In the genomic region with DNA sequence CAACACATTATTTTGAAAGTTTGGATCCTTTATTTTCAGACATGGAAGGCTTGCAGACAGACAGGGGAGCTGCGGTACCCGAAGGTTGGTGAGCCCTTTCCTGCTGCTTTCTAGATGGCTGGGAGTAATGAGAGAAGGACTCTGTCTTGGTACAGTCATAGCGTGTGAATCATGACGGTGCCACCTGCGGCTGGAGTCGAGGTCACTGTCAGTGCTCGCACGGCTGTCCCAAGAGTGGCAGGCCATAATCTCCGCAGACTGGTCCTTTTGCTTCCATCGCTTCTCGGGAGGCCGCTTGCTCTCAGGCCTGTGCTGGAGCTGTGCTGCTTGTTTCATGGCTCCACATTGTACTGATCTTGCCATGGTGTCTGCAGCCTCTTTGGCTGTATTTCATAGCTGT, we compare ENCODE assay signal across 38 cellular contexts.
"Had no signal": no experiment of that assay in that cellular context is flagged by ENCODE, and none has a peak within 500 bp of the region (broad histone marks: within the 10 kb centered on the region; RNA-seq: fewer than 3 reads in every experiment).

No MANE protein-coding gene starts in this region.

- H3K4me3 Mint-ChIP-seq: activated CD4-positive, alpha-beta memory T cell treated with anti-CD3 and anti-CD28 coated beads, Interleukin-2, amount 10 ng/mL, durations not matched to agents 7 days and 5 days; activated CD4-positive, alpha-beta T cell treated with anti-CD3 and anti-CD28 coated beads, Interleukin-2, amount 10 ng/mL, durations not matched to agents 7 days and 5 days; activated CD8-positive, alpha-beta memory T cell treated with anti-CD3 and anti-CD28 coated beads, Interleukin-2, amount 10 ng/mL, durations not matched to agents 7 days and 5 days; activated CD8-positive, alpha-beta T cell treated with anti-CD3 and anti-CD28 coated beads, Interleukin-2, amount 10 ng/mL, durations not matched to agents 7 days and 5 days; activated naive CD4-positive, alpha-beta T cell treated with anti-CD3 and anti-CD28 coated beads for 36 hours; activated naive CD8-positive, alpha-beta T cell treated with anti-CD3 and anti-CD28 coated beads for 36 hours; activated T-cell treated with anti-CD3 and anti-CD28 coated beads, Interleukin-2, amount 50 U/mL, for 4 hours; activated T-cell treated with anti-CD3 and anti-CD28 coated beads, Interleukin-2, amount 50 U/mL, for 72 hours; activated T-helper 1 cell treated with anti-CD3 and anti-CD28 coated beads, Interleukin-12 subunit alpha, Interleukin-12 subunit beta, Interleukin-2, Interleukin-4 antibody, amounts not matched to agents 30 ng/mL and 10 ng/mL and 1 ng/mL, durations not matched to agents 14 hours and 24 hours and 36 hours; activated T-helper 17 cell treated with anti-CD3 and anti-CD28 coated beads, Interleukin-2, amount 50 U/mL, for 72 hours; brain; central memory CD8-positive, alpha-beta T cell; T-helper 1 cell treated with Interleukin-12 subunit alpha and Interleukin-12 subunit beta and Interleukin-4 antibody, amounts not matched to agents 30 μg/mL and 1 μg/mL, for 36 hours; T-helper 2 cell treated with Interferon-gamma antibody and Interleukin-4, amounts not matched to agents 5 μg/mL and 100 μg/mL, for 36 hours; WTC11 had no signal

- H3K36me3 Mint-ChIP-seq: activated CD8-positive, alpha-beta memory T cell treated with anti-CD3 and anti-CD28 coated beads, Interleukin-2, amount 10 ng/mL, durations not matched to agents 7 days and 5 days; activated naive CD4-positive, alpha-beta T cell treated with anti-CD3 and anti-CD28 coated beads, Interleukin-2, amount 50 U/mL, for 72 hours; activated naive CD8-positive, alpha-beta T cell treated with anti-CD3 and anti-CD28 coated beads for 36 hours; brain; WTC11 had no signal

- DNase-seq: activated CD4-positive, alpha-beta memory T cell treated with anti-CD3 and anti-CD28 coated beads, Interleukin-2, amount 10 ng/mL, durations not matched to agents 7 days and 5 days; activated CD4-positive, alpha-beta T cell treated with anti-CD3 and anti-CD28 coated beads for 4 hours; activated CD4-positive, alpha-beta T cell treated with anti-CD3 and anti-CD28 coated beads, Interleukin-2, amount 10 ng/mL, durations not matched to agents 7 days and 5 days; activated CD4-positive, alpha-beta T cell treated with anti-CD3 and anti-CD28 coated beads, Interleukin-2, amount 50 U/mL, for 48 hours; activated CD4-positive, CD25-positive, alpha-beta regulatory T cell; activated CD8-positive, alpha-beta memory T cell treated with anti-CD3 and anti-CD28 coated beads for 24 hours; activated CD8-positive, alpha-beta memory T cell treated with anti-CD3 and anti-CD28 coated beads, Interleukin-2, amount 10 ng/mL, durations not matched to agents 7 days and 5 days; activated CD8-positive, alpha-beta T cell treated with anti-CD3 and anti-CD28 coated beads, Interleukin-2, amount 10 ng/mL, durations not matched to agents 7 days and 5 days; activated effector memory CD4-positive, alpha-beta T cell treated with anti-CD3 and anti-CD28 coated beads, Interleukin-2, amount 50 U/mL, for 16 hours; activated gamma-delta T cell treated with Interleukin-2 at 50 U/mL for 16 hours; activated naive CD4-positive, alpha-beta T cell; activated naive CD4-positive, alpha-beta T cell treated with anti-CD3 and anti-CD28 coated beads for 36 hours; activated naive CD4-positive, alpha-beta T cell treated with anti-CD3 and anti-CD28 coated beads, Interleukin-2, amount 50 U/mL, for 16 hours; activated naive CD8-positive, alpha-beta T cell treated with anti-CD3 and anti-CD28 coated beads for 36 hours; activated T-cell treated with anti-CD3 and anti-CD28 coated beads for 4 hours; activated T-cell treated with anti-CD3 and anti-CD28 coated beads, Interleukin-2, amount 50 U/mL, for 1 hour; activated T-cell treated with anti-CD3 and anti-CD28 coated beads, Interleukin-2, amount 50 U/mL, for 4 hours; activated T-cell treated with anti-CD3 and anti-CD28 coated beads, Interleukin-2, amount 50 U/mL, for 72 hours; amygdala; anterior cingulate cortex; caudate nucleus; cerebellar nuclear complex; SW 1271; T-helper 1 cell; T-helper 2 cell; T-helper 9 cell; WERI-Rb-1 had no signal

- H3K36me3 ChIP-seq: ascending aorta, cardiac muscle cell, WERI-Rb-1 had no signal

- H3K27me3 Mint-ChIP-seq: activated naive CD8-positive, alpha-beta T cell treated with anti-CD3 and anti-CD28 coated beads for 36 hours had no signal

- H3K27ac Mint-ChIP-seq: activated CD4-positive, alpha-beta memory T cell treated with anti-CD3 and anti-CD28 coated beads, Interleukin-2, amount 10 ng/mL, durations not matched to agents 7 days and 5 days; activated CD4-positive, alpha-beta T cell treated with anti-CD3 and anti-CD28 coated beads, Interleukin-2, amount 10 ng/mL, durations not matched to agents 7 days and 5 days; activated CD8-positive, alpha-beta memory T cell treated with anti-CD3 and anti-CD28 coated beads, Interleukin-2, amount 10 ng/mL, durations not matched to agents 7 days and 5 days; activated CD8-positive, alpha-beta T cell treated with anti-CD3 and anti-CD28 coated beads, Interleukin-2, amount 10 ng/mL, durations not matched to agents 7 days and 5 days; activated naive CD4-positive, alpha-beta T cell treated with anti-CD3 and anti-CD28 coated beads for 36 hours; activated naive CD4-positive, alpha-beta T cell treated with anti-CD3 and anti-CD28 coated beads, Interleukin-2, amount 50 U/mL, for 72 hours; activated naive CD8-positive, alpha-beta T cell treated with anti-CD3 and anti-CD28 coated beads for 36 hours; activated T-cell treated with anti-CD3 and anti-CD28 coated beads, Interleukin-2, amount 50 U/mL, for 72 hours; activated T-helper 1 cell treated with anti-CD3 and anti-CD28 coated beads, Interleukin-12 subunit alpha, Interleukin-12 subunit beta, Interleukin-2, Interleukin-4 antibody, amounts not matched to agents 30 ng/mL and 10 ng/mL and 1 ng/mL, durations not matched to agents 14 hours and 24 hours and 36 hours; activated T-helper 17 cell treated with anti-CD3 and anti-CD28 coated beads, Interleukin-2, amount 50 U/mL, for 72 hours; brain; T-helper 1 cell treated with Interleukin-12 subunit alpha and Interleukin-12 subunit beta and Interleukin-4 antibody, amounts not matched to agents 30 μg/mL and 1 μg/mL, for 36 hours; T-helper 2 cell treated with Interferon-gamma antibody and Interleukin-4, amounts not matched to agents 5 μg/mL and 100 μg/mL, for 36 hours; WTC11 had no signal

- H3K4me1 Mint-ChIP-seq: activated CD4-positive, alpha-beta memory T cell treated with anti-CD3 and anti-CD28 coated beads, Interleukin-2, amount 10 ng/mL, durations not matched to agents 7 days and 5 days; activated CD4-positive, alpha-beta T cell treated with anti-CD3 and anti-CD28 coated beads, Interleukin-2, amount 10 ng/mL, durations not matched to agents 7 days and 5 days; activated naive CD8-positive, alpha-beta T cell treated with anti-CD3 and anti-CD28 coated beads for 36 hours; brain; central memory CD8-positive, alpha-beta T cell; WTC11 had no signal

- H3K27me3 ChIP-seq: ascending aorta, cardiac muscle cell had no signal

- H3K4me1 ChIP-seq: ascending aorta had no signal

- H3K27ac ChIP-seq: ascending aorta, cardiac muscle cell, WERI-Rb-1 had no signal

- H3K9me3 Mint-ChIP-seq: activated CD4-positive, alpha-beta memory T cell treated with anti-CD3 and anti-CD28 coated beads, Interleukin-2, amount 10 ng/mL, durations not matched to agents 7 days and 5 days; activated CD4-positive, alpha-beta T cell treated with anti-CD3 and anti-CD28 coated beads, Interleukin-2, amount 10 ng/mL, durations not matched to agents 7 days and 5 days; activated naive CD4-positive, alpha-beta T cell treated with anti-CD3 and anti-CD28 coated beads for 36 hours; activated naive CD4-positive, alpha-beta T cell treated with anti-CD3 and anti-CD28 coated beads, Interleukin-2, amount 50 U/mL, for 72 hours; activated naive CD8-positive, alpha-beta T cell treated with anti-CD3 and anti-CD28 coated beads for 36 hours; activated T-cell treated with anti-CD3 and anti-CD28 coated beads, Interleukin-2, amount 50 U/mL, for 4 hours; activated T-cell treated with anti-CD3 and anti-CD28 coated beads, Interleukin-2, amount 50 U/mL, for 72 hours; activated T-helper 1 cell treated with anti-CD3 and anti-CD28 coated beads, Interleukin-12 subunit alpha, Interleukin-12 subunit beta, Interleukin-2, Interleukin-4 antibody, amounts not matched to agents 30 ng/mL and 10 ng/mL and 1 ng/mL, durations not matched to agents 14 hours and 24 hours and 36 hours; activated T-helper 17 cell treated with anti-CD3 and anti-CD28 coated beads, Interleukin-2, amount 50 U/mL, for 72 hours; brain; central memory CD8-positive, alpha-beta T cell; T-helper 1 cell treated with Interleukin-12 subunit alpha and Interleukin-12 subunit beta and Interleukin-4 antibody, amounts not matched to agents 30 μg/mL and 1 μg/mL, for 36 hours; T-helper 2 cell treated with Interferon-gamma antibody and Interleukin-4, amounts not matched to agents 5 μg/mL and 100 μg/mL, for 36 hours had no signal

- ATAC-seq: activated CD4-positive, CD25-positive, alpha-beta regulatory T cell treated with anti-CD3 and anti-CD28 coated beads, Interleukin-2, amount 50 U/mL, for 24 hours; activated CD8-positive, alpha-beta memory T cell treated with anti-CD3 and anti-CD28 coated beads, Interleukin-2, amount 10 ng/mL, durations not matched to agents 7 days and 5 days; activated CD8-positive, alpha-beta T cell treated with anti-CD3 and anti-CD28 coated beads, Interleukin-2, amount 10 ng/mL, durations not matched to agents 7 days and 5 days; activated naive CD4-positive, alpha-beta T cell treated with anti-CD3 and anti-CD28 coated beads, Interleukin-2, amount 50 U/mL, for 72 hours; activated T-cell treated with anti-CD3 and anti-CD28 coated beads, Interleukin-2, amount 50 U/mL, for 4 hours; activated T-cell treated with anti-CD3 and anti-CD28 coated beads, Interleukin-2, amount 50 U/mL, for 72 hours; activated T-helper 17 cell treated with anti-CD3 and anti-CD28 coated beads, Interleukin-2, amount 50 U/mL, for 72 hours; WTC11 had no signal

- H3K9me3 ChIP-seq: ascending aorta had no signal

- H3K4me3 ChIP-seq: ascending aorta, cardiac muscle cell had no signal
